17 cellular contexts compared by ENCODE assay signal in genomic region chr1:147560756-147561472, GRCh38. TPM values are rescaled to one million over a fixed set of nuclear protein-coding genes. Genes with fewer than 3 reads are reported as not detected.
A peak's percentile ranks its signal among the peaks of the same experiment; 100 is the strongest.
DNase-seq lines count a peak whose midpoint lies in the region; ATAC-seq, FAIRE-seq and TF ChIP-seq lines count a peak whose summit lies in the region.
"Had no signal": no experiment of that assay in that cellular context is flagged by ENCODE, and none has a peak within 500 bp of the region (broad histone marks: within the 10 kb centered on the region; RNA-seq: fewer than 3 reads in every experiment).

No MANE protein-coding gene starts in this region.

- H3K4me2 ChIP-seq in A549 (no peak overlapping the region), GM23338 (peak overlapping the region; percentile 35; the same call in 1 of the 2 replicates), PC-3 (ENCODE audit: low read length) (no peak overlapping the region)

- no peak for TF ChIP-seq EP300 in A549 (IDR thresholded peaks at IDR 0.05)

- H3K79me2 ChIP-seq in GM23338 (replicated peaks; ENCODE audit: insufficient read depth) (peaks cover 10% of the 10 kb centered on the region; the same call in 1 of the 2 replicates), PC-3 (ENCODE audit: low read length) (no peaks in the 10 kb centered on the region)

- intact Hi-C loops in PC-3 (cut with micrococcal nuclease), result no loop called here
- intact Hi-C loops in Right ventricle myocardium superior (cut with DNase I), result no loop called here

- H4K20me1 ChIP-seq in GM23338 (replicated peaks; ENCODE audit: insufficient read depth) (no peaks in the 10 kb centered on the region), PC-3 (ENCODE audit: low read length) (no peaks in the 10 kb centered on the region)

- no peak overlapping the region for H3K27ac Mint-ChIP-seq in GM23338
- peak overlapping the region; percentile 44; the same call in 1 of the 2 replicates for H3K27ac Mint-ChIP-seq in WTC11
- H3K27ac Mint-ChIP-seq in nephron progenitor cell, result no peak overlapping the region
- H3K27ac Mint-ChIP-seq: CD4-positive, alpha-beta memory T cell had no signal

- H3K9me2 ChIP-seq in GM23338 (ENCODE audit: insufficient read depth) (no peaks in the 10 kb centered on the region), PC-3 (replicated peaks; ENCODE audit: low read length) (no peaks in the 10 kb centered on the region)

- H3K27me3 Mint-ChIP-seq in GM23338 (ENCODE audit: insufficient read depth, low read depth, poor library complexity) (peaks cover 2% of the 10 kb centered on the region), WTC11 (ENCODE audit: low read depth) (no peaks in the 10 kb centered on the region), nephron progenitor cell (ENCODE audit: low read depth, poor library complexity) (no peaks in the 10 kb centered on the region)

- TF ChIP-seq CTCF in A549 (IDR thresholded peaks at IDR 0.05) (no peak), GM23338 (conservative IDR thresholded peaks at IDR 0.05; ENCODE audit: low read depth in 2 of 2) (no peak), PC-3 (conservative IDR thresholded peaks at IDR 0.05; ENCODE audit: low read depth, low read length) (no peak), WTC11 (IDR thresholded peaks at IDR 0.05) (no peak), nephron progenitor cell (IDR thresholded peaks at IDR 0.05) (no peak), GM10266 (IDR thresholded peaks at IDR 0.05; ENCODE audit: control insufficient read depth, insufficient read depth, low read depth, missing control alignments) (no peak)

- H3K9me3 ChIP-seq in A549 (no peaks in the 10 kb centered on the region), PC-3 (ENCODE audit: low read length) (no peaks in the 10 kb centered on the region)

- no peaks in the 10 kb centered on the region; the same call in 2 of the 3 replicates for H3K36me3 Mint-ChIP-seq in GM23338 (ENCODE audit: low read depth)
- H3K36me3 Mint-ChIP-seq in WTC11, result no peaks in the 10 kb centered on the region
- H3K36me3 Mint-ChIP-seq in nephron progenitor cell (ENCODE audit: low read depth), result peaks cover 49% of the 10 kb centered on the region
- H3K36me3 Mint-ChIP-seq: CD4-positive, alpha-beta memory T cell had no signal

- H3K9ac ChIP-seq in PC-3 (ENCODE audit: low read length), result no peak overlapping the region

- H3F3A ChIP-seq in GM23338 (replicated peaks; ENCODE audit: low read depth) (no peaks in the 10 kb centered on the region), PC-3 (ENCODE audit: low read length, unreplicated experiment) (no peaks in the 10 kb centered on the region)

- H3K4me3 ChIP-seq in A549 (no peak overlapping the region), GM23338 (no peak overlapping the region), PC-3 (ENCODE audit: low read length) (no peak overlapping the region)

- POLR2A ChIA-PET in A549 (lab: Yijun Ruan, JAX) (no interaction called here), PC-3 (lab: Charles Lee; ENCODE audit: unreplicated experiment) (no interaction called here), WTC11 (lab: Charles Lee) (no interaction called here)

- BruUV-seq in PC-3 (replicated peaks; lab: Mats Ljungman, UMichigan), result no TSS peak

- H3K27ac ChIP-seq in A549 (no peak overlapping the region), GM23338 (ENCODE audit: low read depth) (no peak overlapping the region), PC-3 (ENCODE audit: low read length) (no peak overlapping the region)
- H3K27ac ChIP-seq: C4-2B had no signal

- no peak for TF ChIP-seq RAD21 in A549 (conservative IDR thresholded peaks at IDR 0.05 in 1 of 2, IDR thresholded peaks at IDR 0.05 in 1 of 2)

- WGBS in A549 (ENCODE audit: missing lambda C conversion rate), result 39% methylated on average over 4 of the region's 4 CpGs

- H3K9me3 Mint-ChIP-seq in GM23338, result no peaks in the 10 kb centered on the region
- H3K9me3 Mint-ChIP-seq in WTC11, result no peaks in the 10 kb centered on the region
- no peaks in the 10 kb centered on the region for H3K9me3 Mint-ChIP-seq in nephron progenitor cell
- H3K9me3 Mint-ChIP-seq: CD4-positive, alpha-beta memory T cell had no signal

- H3K4me3 Mint-ChIP-seq in GM23338 (no peak overlapping the region), WTC11 (no peak overlapping the region), nephron progenitor cell (no peak overlapping the region)
- H3K4me3 Mint-ChIP-seq: CD4-positive, alpha-beta memory T cell had no signal

- peaks cover 55% of the 10 kb centered on the region for H3K4me1 Mint-ChIP-seq in GM23338
- peaks cover 68% of the 10 kb centered on the region for H3K4me1 Mint-ChIP-seq in WTC11
- peaks cover 16% of the 10 kb centered on the region for H3K4me1 Mint-ChIP-seq in nephron progenitor cell

- TF ChIP-seq POLR2A in A549 (IDR thresholded peaks at IDR 0.05; ENCODE audit: low read length), result no peak

- H2AFZ ChIP-seq in GM23338 (no peak overlapping the region), PC-3 (ENCODE audit: low read length) (no peak overlapping the region)

- H3K27me3 ChIP-seq in GM23338 (ENCODE audit: insufficient read depth) (no peaks in the 10 kb centered on the region), PC-3 (ENCODE audit: low read length) (no peaks in the 10 kb centered on the region)

- CTCF ChIA-PET in A549 (lab: Yijun Ruan, JAX), result interaction anchor here (1.7 kb wide), 1 partner anchor 64 kb away, joined by 4 read pairs; no protein-coding TSS in a partner anchor
- CTCF ChIA-PET in PC-3 (lab: Charles Lee), result no interaction called here
- CTCF ChIA-PET in WTC11 (lab: Charles Lee), result no interaction called here

- no peaks in the 10 kb centered on the region for H3K4me1 ChIP-seq in A549
- H3K4me1 ChIP-seq in GM23338 (ENCODE audit: insufficient read depth), result peaks cover 47% of the 10 kb centered on the region
- no peaks in the 10 kb centered on the region for H3K4me1 ChIP-seq in PC-3 (ENCODE audit: insufficient read depth, low read length)

- ATAC-seq in A549 (no peak), GM23338 (no peak), PC-3 (no peak), WTC11 (no peak), Right ventricle myocardium superior (ENCODE audit: poor library complexity) (no peak)
- ATAC-seq: HepG2 had no signal

- DNase-seq in A549 (ENCODE audit: low read depth in 1 of 2, low spot score in 1 of 2) (no peak), GM23338 (ENCODE audit: low spot score) (no peak), PC-3 (peak; percentile 43), WTC11 (ENCODE audit: low spot score) (no peak), NOMO-1 treated with DMSO at 0.1 percent for 48 hours (lab: John Stamatoyannopoulos, UW; ENCODE audit: unreplicated experiment) (no peak), Right ventricle myocardium superior (no peak), nephron progenitor cell (no peak), GM10266 (ENCODE audit: extremely low spot score) (no peak)
- DNase-seq: 8988T; ACHN; CD4-positive, alpha-beta memory T cell; DMS153; DND-41; GDM1 had no signal

- FAIRE-seq in A549 (lab: Jason Lieb, UNC), result peak; percentile 18
- FAIRE-seq: H54, HepG2 had no signal

- H3K36me3 ChIP-seq in GM23338 (ENCODE audit: insufficient read depth) (no peaks in the 10 kb centered on the region), PC-3 (ENCODE audit: low read depth, low read length) (no peaks in the 10 kb centered on the region)

TF ChIP-seq in A549, 52 proteins besides CTCF, POLR2A, EP300 and RAD21:
- TF ChIP-seq EHMT2 (IDR thresholded peaks at IDR 0.05; ENCODE audit: low read depth), result no peak
- TF ChIP-seq CBX8 (IDR thresholded peaks at IDR 0.05), result 0 out of 2 replicates have a peak, but pooled peaks have one; percentile 21

TF ChIP-seq in WTC11, 78 proteins besides CTCF, POLR2A, EP300 and RAD21 (continues in another document):
- TF ChIP-seq ZNF423 (CRISPR knock-in tag; IDR thresholded peaks at IDR 0.05), result no peak
- TF ChIP-seq E2F1 (CRISPR knock-in tag; IDR thresholded peaks at IDR 0.05), result no peak
- no peak for TF ChIP-seq CREM (CRISPR knock-in tag; IDR thresholded peaks at IDR 0.05)
- TF ChIP-seq STAT6 (CRISPR knock-in tag; conservative IDR thresholded peaks at IDR 0.05; ENCODE audit: low read depth), result no peak
- TF ChIP-seq ETV6 (CRISPR knock-in tag; IDR thresholded peaks at IDR 0.05), result no peak

RNA-seq across cellular contexts. Expression of gene BCL9, which starts 19.6 kb away (rescaled TPM):
- polyA plus RNA-seq in A549 (2011; rRNA removed), result 4.4 and 7.4 TPM in 2 replicates
- 4.2 and 5.5 TPM in 2 replicates for polyA plus RNA-seq in A549 (2012; cell fraction: cytosol; rRNA removed)
- 4.3 and 5.1 TPM in 2 replicates for polyA plus RNA-seq in A549 (2012; cell fraction: nucleus; rRNA removed)
- polyA plus RNA-seq in A549 (2017; fragmentation: RNase III; extraction: RNeasy Plus Mini Kit Qiagen cat#74134 plus additional on column Dnase treatment), result 4.7 to 6.0 TPM (median 5.5 TPM) in 3 replicates
- polyA minus RNA-seq in A549 (2011; rRNA and poly(A)+ RNA removed), result 7.1 and 8.3 TPM in 2 replicates
- total RNA-seq in GM23338 (2014; rRNA removed; shearing (Covaris generic)), result 33.8 and 46.1 TPM in 2 replicates
- polyA plus RNA-seq in GM23338 (2016; fragmentation: Nextera tagmentation; extraction: Ambion mirVana), result 11.7 and 13.2 TPM in 2 replicates
- total RNA-seq in PC-3 (2014; rRNA removed), result 19.8 and 20.8 TPM in 2 replicates
- total RNA-seq in WTC11 (2021), result 55.5 to 60.3 TPM (median 59.5 TPM) in 3 replicates
- total RNA-seq in Right ventricle myocardium superior, result 11.7 TPM
